In genomic region chr11:131274233-131274632, GRCh38 we compare ENCODE assay signal across 21 cellular contexts.
"Had no signal": no experiment of that assay in that cellular context is flagged by ENCODE, and none has a peak within 500 bp of the region (broad histone marks: within the 10 kb centered on the region; RNA-seq: fewer than 3 reads in every experiment).

No MANE protein-coding gene starts in this region.

- H3K4me3 ChIP-seq: gastrocnemius medialis, heart left ventricle, hepatocyte, left lung, ovary, right lobe of liver, suprapubic skin, transverse colon, vagina had no signal

- H3K27ac ChIP-seq: gastrocnemius medialis, heart left ventricle, hepatocyte, left lung, ovary, right lobe of liver, suprapubic skin, transverse colon, vagina had no signal

- ATAC-seq: gastrocnemius medialis; heart left ventricle; left cardiac atrium; left lung; natural killer cell; right lobe of liver; stimulated activated naive CD8-positive, alpha-beta T cell treated with anti-CD3 and anti-CD28 coated beads, Interleukin-15, amount 100 ng/mL, for 72 hours had no signal

- DNase-seq: cortex of kidney; effector CD4-positive, alpha-beta T cell; gastrocnemius medialis; heart left ventricle; left cardiac atrium; left lung; mammary epithelial cell; natural killer cell; occipital lobe; ovary; right lobe of liver; small intestine; stimulated activated CD4-positive, alpha-beta T cell treated with anti-CD3 and anti-CD28 coated beads, Interleukin-15, amount 100 ng/mL, for 24 hours; stimulated activated CD4-positive, alpha-beta T cell treated with anti-CD3 and anti-CD28 coated beads, Interleukin-4, amount 100 ng/mL, for 1 hour; stimulated activated CD8-positive, alpha-beta memory T cell treated with anti-CD3 and anti-CD28 coated beads, Interleukin-4, amount 100 ng/mL, for 48 hours; stimulated activated naive CD4-positive, alpha-beta T cell; stimulated activated naive CD8-positive, alpha-beta T cell treated with anti-CD3 and anti-CD28 coated beads, Interleukin-15, amount 100 ng/mL, for 72 hours; transverse colon had no signal

- H3K27me3 ChIP-seq: gastrocnemius medialis, hepatocyte, left lung, ovary, right lobe of liver, transverse colon, vagina had no signal
